ENCODE assay signal across 9 cellular contexts in genomic region chr19:50026550-50026906, GRCh38. TPM values are rescaled to one million over a fixed set of nuclear protein-coding genes. Genes with fewer than 3 reads are reported as not detected.
DNase-seq lines count a peak whose midpoint lies in the region; ATAC-seq, FAIRE-seq and TF ChIP-seq lines count a peak whose summit lies in the region.
"Had no signal": no experiment of that assay in that cellular context is flagged by ENCODE, and none has a peak within 500 bp of the region (broad histone marks: within the 10 kb centered on the region; RNA-seq: fewer than 3 reads in every experiment).

No MANE protein-coding gene starts in this region.

- no TSS peak for BruUV-seq in GM12878 (replicated peaks; lab: Mats Ljungman, UMichigan)

- H3K4me3 ChIP-seq in right atrium auricular region (peak overlapping the region; percentile 65 to 91), GM12878 (peak overlapping the region; percentile 73), mesodermal cell (ENCODE audit: extremely low read depth, insufficient read depth, low read length, poor library complexity, severe bottlenecking) (peak overlapping the region; percentile 99)

- H3K27me3 ChIP-seq in right atrium auricular region (no peaks in the 10 kb centered on the region), GM12878 (replicated peaks in 1 of 2; ENCODE audit: control insufficient read depth in 2 of 2, insufficient read depth in 2 of 2, low read length in 1 of 2) (no peaks in the 10 kb centered on the region)

- H3K4me1 ChIP-seq in right atrium auricular region (peaks cover 0 to 23% of the 10 kb centered on the region in 2 donors), GM12878 (ENCODE audit: control insufficient read depth, insufficient read depth, low read length) (peaks cover 16% of the 10 kb centered on the region), mesodermal cell (ENCODE audit: control insufficient read depth, insufficient read depth, low read length, poor library complexity, severe bottlenecking) (peaks cover 8% of the 10 kb centered on the region)

- TF ChIP-seq CTCF in right atrium auricular region (IDR thresholded peaks at IDR 0.05): no peak
- TF ChIP-seq CTCF in GM12878 (IDR thresholded peaks at IDR 0.05 in 2 of 3, conservative IDR thresholded peaks at IDR 0.05 in 1 of 3; ENCODE audit: control insufficient read depth in 2 of 3, extremely low read depth in 1 of 3, insufficient read depth in 1 of 3, low read depth in 3 of 3, low read length in 3 of 3): no peak
- no peak for TF ChIP-seq CTCF in GM20000 (IDR thresholded peaks at IDR 0.05; ENCODE audit: extremely low read depth, missing control alignments)

- peak overlapping the region in 1 of 2 donors; percentile 88 for H3K27ac ChIP-seq in right atrium auricular region
- no peak overlapping the region for H3K27ac ChIP-seq in GM12878 (ENCODE audit: control insufficient read depth, insufficient read depth)
- no peak overlapping the region for H3K27ac ChIP-seq in mesodermal cell (ENCODE audit: low read depth, low read length, severe bottlenecking)

- SMC1A ChIA-PET in GM12878 (lab: Charles Lee; ENCODE audit: uncharacterized antibody, unreplicated experiment): no interaction called here

- intact Hi-C loops in left cardiac atrium (cut with DNase I) (no loop called here), GM12878 (cut with micrococcal nuclease; ENCODE audit: unreplicated experiment) (no loop called here)

- no peak for TF ChIP-seq EP300 in GM12878 (IDR thresholded peaks at IDR 0.05; ENCODE audit: borderline replicate concordance in 1 of 2, control insufficient read depth in 1 of 2, low read depth in 2 of 2, low read length in 2 of 2)

- peaks cover 2% of the 10 kb centered on the region for H3K36me3 ChIP-seq in right atrium auricular region
- H3K36me3 ChIP-seq in GM12878 (ENCODE audit: control insufficient read depth in 2 of 2, insufficient read depth in 2 of 2, low read length in 1 of 2): peaks cover 0 to 2% of the 10 kb centered on the region in 2 experiments; a peak in 1 of 4 replicates
- H3K36me3 ChIP-seq in mesodermal cell (ENCODE audit: control insufficient read depth, insufficient read depth, low read length): peaks cover 34% of the 10 kb centered on the region

- POLR2A ChIA-PET in GM12878 (lab: Charles Lee): interaction anchor here (0.7 kb wide), 1 partner anchor 22 kb away, joined by 10 read pairs; no protein-coding TSS in a partner anchor

- no peak for TF ChIP-seq RAD21 in GM12878 (IDR thresholded peaks at IDR 0.05; ENCODE audit: insufficient read depth, low read depth, low read length)

- in situ Hi-C loops in GM12878 (cut with MboI): loop anchor here (10.0 kb wide), 1 partner anchor 1078 kb away; the partner anchor contains the start of gene CTU1

- no peaks in the 10 kb centered on the region for H4K20me1 ChIP-seq in GM12878 (ENCODE audit: control insufficient read depth, insufficient read depth)

- WGBS in GM12878 (ENCODE audit: insufficient coverage, insufficient replicate concordance, low lambda C conversion rate, missing lambda C conversion rate): 99% methylated on average over 7 of the region's 7 CpGs
- 91 to 100% methylated on average over 7 of the region's 7 CpGs for WGBS in mesodermal cell (ENCODE audit: insufficient coverage in 2 of 2), 2 experiments

- peak overlapping the region; percentile 90 for H3K4me2 ChIP-seq in GM12878 (ENCODE audit: control insufficient read depth, insufficient read depth)

- CTCF ChIA-PET in GM12878 (lab: Yijun Ruan, JAX): no interaction called here

- RAD21 ChIA-PET in GM12878 (lab: Charles Lee; ENCODE audit: unreplicated experiment): no interaction called here

- no peak overlapping the region for H2AFZ ChIP-seq in GM12878 (ENCODE audit: control insufficient read depth, low read depth, low read length)

- no peak for FAIRE-seq in GM12878 (lab: Jason Lieb, UNC)

- ATAC-seq in left cardiac atrium (no peak), GM12878 (no peak), HG02870 (IDR thresholded peaks at IDR 0.05; ENCODE audit: unreplicated experiment) (no peak), GM19395 (IDR thresholded peaks at IDR 0.05; ENCODE audit: unreplicated experiment) (no peak)

- no peak for DNase-seq in right atrium auricular region (ENCODE audit: low spot score)
- no peak for DNase-seq in left cardiac atrium
- no peak for DNase-seq in GM12878 (ENCODE audit: low read depth, low spot score)
- DNase-seq in activated effector memory CD4-positive, alpha-beta T cell treated with anti-CD3 and anti-CD28 coated beads, Interleukin-2, amount 50 U/mL, for 16 hours: no peak
- DNase-seq in GM20000 (ENCODE audit: low spot score): no peak
- DNase-seq: GF-D8 had no signal

- H3K9ac ChIP-seq in GM12878 (ENCODE audit: control insufficient read depth, insufficient read depth, low read length): no peak overlapping the region

- H3K9me3 ChIP-seq in right atrium auricular region (no peaks in the 10 kb centered on the region), GM12878 (replicated peaks; ENCODE audit: control insufficient read depth, insufficient read depth, low read length) (no peaks in the 10 kb centered on the region), mesodermal cell (ENCODE audit: control insufficient read depth, low read length) (peaks cover 7% of the 10 kb centered on the region)

- H3K79me2 ChIP-seq in GM12878 (ENCODE audit: control insufficient read depth, insufficient read depth, low read length): peaks cover 34% of the 10 kb centered on the region

- no peak for TF ChIP-seq POLR2A in GM12878 (IDR thresholded peaks at IDR 0.05; ENCODE audit: low read depth, low read length)

TF ChIP-seq in GM12878, 131 proteins besides CTCF, POLR2A, EP300 and RAD21 (continues in another document):
- no peak for TF ChIP-seq ASH2L (IDR thresholded peaks at IDR 0.05; ENCODE audit: borderline replicate concordance, low read depth)
- peak; percentile 43; the same call in 1 of the 2 replicates for TF ChIP-seq MLLT1 (IDR thresholded peaks at IDR 0.05)

RNA-seq across cellular contexts. Expression of gene ZNF473, which starts 0.7 kb away (rescaled TPM):
- total RNA-seq in right atrium auricular region: 1 to 10 TPM; 2.3 to 4.2 TPM
- 1 to 10 TPM; 4.3 to 6.1 TPM for total RNA-seq in left cardiac atrium
- total RNA-seq in GM12878 (2013; cell fraction: nucleolus; rRNA removed): 34.2 and 36.5 TPM in 2 replicates
- total RNA-seq in GM12878 (2014; rRNA removed): 6.8 TPM in 2 replicates
- total RNA-seq in GM12878 (2014; rRNA removed; fragmentation: Illumina TruSeq; extraction: Trizol): 7.1 and 8.7 TPM in 2 replicates
- total RNA-seq in GM12878 (2021): 10.0 and 10.2 TPM in 2 replicates
- 4.4 TPM for polyA plus RNA-seq in GM12878 (2011; ENCODE audit: low read depth)
- 13.4 and 14.9 TPM in 2 replicates for polyA plus RNA-seq in GM12878 (2011; rRNA removed)
- 8.5 and 10.3 TPM in 2 replicates for polyA plus RNA-seq in GM12878 (2011; cell fraction: cytosol; rRNA removed)
- 26.2 and 27.2 TPM in 2 replicates for polyA plus RNA-seq in GM12878 (2011; cell fraction: nucleus; rRNA removed)
- polyA plus RNA-seq in GM12878 (2012): 4.4 and 6.4 TPM in 2 replicates
- polyA plus RNA-seq in GM12878 (2014; fragmentation: Illumina TruSeq; extraction: Trizol): 7.4 and 9.1 TPM in 2 replicates
- polyA plus RNA-seq in GM12878 (2014; fragmentation: Nextera tagmentation; extraction: Ambion mirVana): 1 to 10 TPM; 2.3 to 2.8 TPM
- polyA plus RNA-seq in GM12878 (2014; rRNA removed): 5.3 and 5.7 TPM in 2 replicates
- polyA plus RNA-seq in GM12878 (2016; fragmentation: Nextera tagmentation; extraction: Ambion mirVana): 1 to 10 TPM; 5.7 TPM
- 19.8 and 19.9 TPM in 2 replicates for polyA minus RNA-seq in GM12878 (2011; rRNA and poly(A)+ RNA removed)
- polyA minus RNA-seq in GM12878 (2011; cell fraction: cytosol; rRNA and poly(A)+ RNA removed): 3.5 and 7.9 TPM in 2 replicates
- 9.4 and 16.3 TPM in 2 replicates for polyA minus RNA-seq in GM12878 (2011; cell fraction: nucleus; rRNA and poly(A)+ RNA removed)
- 6.1 TPM for polyA plus RNA-seq in mesodermal cell (2013, experiment 1 of 2)
- 5.8 TPM for polyA plus RNA-seq in mesodermal cell (2013, experiment 2 of 2)

RNA-seq across cellular contexts. Expression of gene VRK3, which starts 1.4 kb away (rescaled TPM):
- total RNA-seq in right atrium auricular region (10 to 100 TPM; 20.5 to 25.5 TPM), left cardiac atrium (10 to 100 TPM; 18.5 to 23.5 TPM), GM12878 (2014; rRNA removed) (35.0 and 36.2 TPM in 2 replicates), GM12878 (2014; rRNA removed; fragmentation: Illumina TruSeq; extraction: Trizol) (34.2 and 35.7 TPM in 2 replicates), GM12878 (2021) (36.0 and 43.1 TPM in 2 replicates)
- total RNA-seq in GM12878 (2013; cell fraction: nucleolus; rRNA removed): 93.7 and 94.5 TPM in 2 replicates
- 24.2 TPM for polyA plus RNA-seq in GM12878 (2011; ENCODE audit: low read depth)
- polyA plus RNA-seq in GM12878 (2011; rRNA removed) (34.1 and 50.7 TPM in 2 replicates), GM12878 (2014; fragmentation: Illumina TruSeq; extraction: Trizol) (61.5 and 61.9 TPM in 2 replicates), GM12878 (2014; fragmentation: Nextera tagmentation; extraction: Ambion mirVana) (10 to 100 TPM; 22.5 to 29.6 TPM), GM12878 (2014; rRNA removed) (17.3 and 23.1 TPM in 2 replicates), GM12878 (2016; fragmentation: Nextera tagmentation; extraction: Ambion mirVana) (10 to 100 TPM; 48.2 to 50.7 TPM)
- polyA plus RNA-seq in GM12878 (2011; cell fraction: cytosol; rRNA removed): 37.8 and 48.1 TPM in 2 replicates
- polyA plus RNA-seq in GM12878 (2011; cell fraction: nucleus; rRNA removed): 45.8 and 46.6 TPM in 2 replicates
- polyA plus RNA-seq in GM12878 (2012): 33.4 and 36.9 TPM in 2 replicates
- 30.3 and 34.6 TPM in 2 replicates for polyA minus RNA-seq in GM12878 (2011; rRNA and poly(A)+ RNA removed)
- polyA minus RNA-seq in GM12878 (2011; cell fraction: cytosol; rRNA and poly(A)+ RNA removed): 8.0 and 14.2 TPM in 2 replicates
- polyA minus RNA-seq in GM12878 (2011; cell fraction: nucleus; rRNA and poly(A)+ RNA removed): 20.6 and 35.2 TPM in 2 replicates
- polyA plus RNA-seq in mesodermal cell (2013, experiment 1 of 2): 37.6 TPM
- polyA plus RNA-seq in mesodermal cell (2013, experiment 2 of 2): 30.6 TPM
